Comparison of ENCODE assay signal across 11 cellular contexts in the genomic region with DNA sequence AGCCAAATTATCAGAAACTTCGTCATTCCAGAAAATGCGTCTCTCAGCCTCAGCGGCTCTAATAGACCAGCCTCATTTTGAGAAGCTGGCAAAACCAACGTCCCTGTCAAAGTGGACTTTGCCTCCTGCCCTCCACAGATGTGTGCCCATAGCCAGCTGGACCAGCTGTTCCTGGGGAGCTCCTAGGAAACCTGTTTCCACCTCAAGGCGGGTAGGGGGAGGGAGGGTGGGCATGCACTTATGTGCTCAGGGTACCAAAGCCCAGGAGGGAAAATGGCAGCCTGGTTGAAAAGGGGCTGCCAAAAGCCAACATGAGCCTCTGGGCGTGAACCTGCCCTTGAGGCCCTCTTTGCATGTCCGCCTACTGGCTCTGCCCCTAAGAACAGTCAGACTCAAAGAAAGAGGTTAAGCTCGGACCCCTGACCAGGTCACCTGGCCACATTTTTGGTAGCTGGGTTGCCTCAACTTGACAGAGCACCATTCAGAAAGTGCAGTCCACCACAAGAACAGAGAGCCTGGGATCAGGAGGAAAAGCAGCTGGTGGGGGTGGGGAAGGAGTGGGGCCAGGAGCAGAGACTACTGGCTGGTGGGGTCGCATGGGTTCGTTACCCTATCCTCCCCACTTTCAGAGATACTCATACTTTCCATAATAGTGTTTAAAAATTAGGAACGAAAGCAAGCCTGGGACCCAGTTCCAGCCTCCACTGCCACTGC. TPM values are rescaled to one million over a fixed set of nuclear protein-coding genes. Genes with fewer than 3 reads are reported as not detected.
DNase-seq lines count a peak whose midpoint lies in the region; ATAC-seq and TF ChIP-seq lines count a peak whose summit lies in the region.
"Had no signal": no experiment of that assay in that cellular context is flagged by ENCODE, and none has a peak within 500 bp of the region (broad histone marks: within the 10 kb centered on the region; RNA-seq: fewer than 3 reads in every experiment).

No MANE protein-coding gene starts in this region.

- peaks cover 71% of the 10 kb centered on the region for H3K4me1 ChIP-seq in Loucy (ENCODE audit: insufficient read depth, low read length, poor library complexity, severe bottlenecking)
- H3K4me1 ChIP-seq in endocrine pancreas (ENCODE audit: control insufficient read depth, insufficient read depth, low read length), result peaks cover 5% of the 10 kb centered on the region
- H3K4me1 ChIP-seq in mucosa of rectum (ENCODE audit: control insufficient read depth in 2 of 2, insufficient read depth in 2 of 2, low read length in 2 of 2), result peaks cover 60 to 76% of the 10 kb centered on the region in 2 donors
- H3K4me1 ChIP-seq in thyroid gland, result peaks cover 47 to 76% of the 10 kb centered on the region in 2 donors

- H3K27ac ChIP-seq in mucosa of rectum (ENCODE audit: low read depth in 2 of 2, low read length in 2 of 2) (peak overlapping the region; percentile 91 to 93), thyroid gland (peak overlapping the region; percentile 84 to 96 (median 95))
- H3K27ac ChIP-seq: KMS-11 had no signal

- TF ChIP-seq CTCF in Loucy (conservative IDR thresholded peaks at IDR 0.05; ENCODE audit: low read length) (no peak), thyroid gland (IDR thresholded peaks at IDR 0.05) (no peak)

- intact Hi-C loops in thyroid gland (cut with DNase I), result no loop called here

- no peak for TF ChIP-seq POLR2A in thyroid gland (IDR thresholded peaks at IDR 0.05)

- WGBS in thyroid gland, 2 donors, result 70 to 84% methylated on average over 9 to 11 of the region's 11 CpGs

- no peak for ATAC-seq in HG03571 (IDR thresholded peaks at IDR 0.05; ENCODE audit: unreplicated experiment)
- ATAC-seq in HG03025 (IDR thresholded peaks at IDR 0.05; ENCODE audit: low FRiP score, unreplicated experiment), result no peak
- no peak for ATAC-seq in GM21723 (IDR thresholded peaks at IDR 0.05; ENCODE audit: unreplicated experiment)

- H3K79me2 ChIP-seq in Loucy (ENCODE audit: insufficient read depth, low read length), result peaks cover 75% of the 10 kb centered on the region

- H3K27me3 ChIP-seq in Loucy (ENCODE audit: insufficient read depth, low read length, poor library complexity, severe bottlenecking), result no peaks in the 10 kb centered on the region
- H3K27me3 ChIP-seq in endocrine pancreas (ENCODE audit: control insufficient read depth, insufficient read depth, low read length), result no peaks in the 10 kb centered on the region
- no peaks in the 10 kb centered on the region for H3K27me3 ChIP-seq in mucosa of rectum (ENCODE audit: control insufficient read depth in 2 of 2, insufficient read depth in 2 of 2, low read length in 2 of 2)
- H3K27me3 ChIP-seq in thyroid gland, result no peaks in the 10 kb centered on the region

- no peak for DNase-seq in thyroid gland
- no peak for DNase-seq in NCI-H2107 treated with DMSO at 0.1 percent for 48 hours (lab: John Stamatoyannopoulos, UW; ENCODE audit: unreplicated experiment)
- DNase-seq: activated CD4-positive, alpha-beta memory T cell treated with anti-CD3 and anti-CD28 coated beads for 36 hours; DMS 273 treated with DMSO at 0.1 percent for 48 hours had no signal

- no peaks in the 10 kb centered on the region for H3K36me3 ChIP-seq in Loucy (ENCODE audit: insufficient read depth, low read length)
- no peaks in the 10 kb centered on the region for H3K36me3 ChIP-seq in endocrine pancreas (ENCODE audit: control insufficient read depth, insufficient read depth, low read length)
- no peaks in the 10 kb centered on the region for H3K36me3 ChIP-seq in mucosa of rectum (ENCODE audit: control insufficient read depth in 2 of 2, insufficient read depth in 2 of 2, low read length in 2 of 2)
- no peaks in the 10 kb centered on the region for H3K36me3 ChIP-seq in thyroid gland

- no peaks in the 10 kb centered on the region for H3K9me3 ChIP-seq in Loucy (ENCODE audit: insufficient read depth, low read depth, low read length)
- H3K9me3 ChIP-seq in endocrine pancreas (ENCODE audit: control insufficient read depth, low read length), result no peaks in the 10 kb centered on the region
- no peaks in the 10 kb centered on the region for H3K9me3 ChIP-seq in mucosa of rectum (ENCODE audit: control insufficient read depth in 2 of 2, low read length in 2 of 2)
- no peaks in the 10 kb centered on the region for H3K9me3 ChIP-seq in thyroid gland

- H3K4me3 ChIP-seq in Loucy (ENCODE audit: low read length, poor library complexity, severe bottlenecking) (peak overlapping the region; percentile 75), endocrine pancreas (ENCODE audit: control insufficient read depth, insufficient read depth, low read length) (peak overlapping the region; percentile 37), mucosa of rectum (ENCODE audit: low read length in 2 of 2) (peak overlapping the region; percentile 50 to 61), thyroid gland (replicated peaks in 1 of 3) (no peak overlapping the region)

- no peak overlapping the region for H2AFZ ChIP-seq in Loucy (ENCODE audit: low read length)

- H4K20me1 ChIP-seq in Loucy (ENCODE audit: insufficient read depth, low read length, poor library complexity, severe bottlenecking), result peaks cover 34% of the 10 kb centered on the region

- no peaks in the 10 kb centered on the region for H3F3A ChIP-seq in Loucy (ENCODE audit: low read depth)

- H3K9me2 ChIP-seq in Loucy (replicated peaks; ENCODE audit: low read depth, low read length), result no peaks in the 10 kb centered on the region

- H3K4me2 ChIP-seq in Loucy (ENCODE audit: low read depth, low read length, poor library complexity, severe bottlenecking), result peak overlapping the region; percentile 79
- H3K4me2 ChIP-seq: KMS-11 had no signal

- no peak overlapping the region for H3K9ac ChIP-seq in Loucy (ENCODE audit: low read depth, low read length, poor library complexity, severe bottlenecking)
- peak overlapping the region; percentile 98 for H3K9ac ChIP-seq in endocrine pancreas (ENCODE audit: control insufficient read depth, insufficient read depth, low read length)
- H3K9ac ChIP-seq in mucosa of rectum (ENCODE audit: low read depth in 1 of 2, low read length in 2 of 2), result peak overlapping the region; percentile 83 to 97
- H3K9ac ChIP-seq: KMS-11 had no signal

RNA-seq across cellular contexts. Expression of a gene that starts 3.5 kb away (rescaled TPM):
- 10 to 100 TPM in 2 of 4 donors, 1 to 10 TPM in 2; 6.5 to 17.6 (median 9.6) TPM for total RNA-seq in thyroid gland

RNA-seq across cellular contexts. Expression of a gene that starts 35.4 kb away (rescaled TPM):
- 10 to 100 TPM; 19.5 to 24.7 (median 22.2) TPM for total RNA-seq in thyroid gland

RNA-seq across cellular contexts. Expression of a gene that starts 45.1 kb away (rescaled TPM):
- 1 to 10 TPM; 2.9 to 9.0 (median 6.8) TPM for total RNA-seq in thyroid gland

Comparison
In these comparisons a context has a peak if more than half of its experiments do, and no peak if none do; other contexts are left out.
1. H3K4me3 ChIP-seq: peak in Loucy (single experiment), endocrine pancreas (single experiment) and mucosa of rectum (2 of 2); none in thyroid gland (0 of 3).